Comparison of ENCODE assay signal across 14 cellular contexts in the genomic region with DNA sequence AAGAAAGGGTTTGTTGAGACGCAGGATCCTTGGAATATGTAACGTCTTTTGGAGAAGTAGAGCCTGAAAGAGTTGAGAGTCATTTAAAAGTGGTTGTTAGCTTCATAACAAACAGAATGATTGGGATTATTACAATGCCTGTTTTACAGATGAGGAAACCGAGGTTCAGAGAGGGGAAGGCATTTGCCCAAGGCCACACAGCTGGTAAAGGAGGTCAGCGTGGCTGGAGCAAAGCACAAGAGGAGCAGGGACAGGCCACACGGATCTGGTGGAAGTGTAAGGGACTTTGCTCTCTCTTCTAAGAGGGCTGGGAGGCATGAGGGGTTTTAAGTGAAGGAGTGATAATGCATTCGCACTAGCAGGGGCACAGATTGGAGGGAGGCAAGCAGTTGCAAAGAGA. TPM values are rescaled to one million over a fixed set of nuclear protein-coding genes. Genes with fewer than 3 reads are reported as not detected.
DNase-seq lines count a peak whose midpoint lies in the region; FAIRE-seq and TF ChIP-seq lines count a peak whose summit lies in the region.
"Had no signal": no experiment of that assay in that cellular context is flagged by ENCODE, and none has a peak within 500 bp of the region (broad histone marks: within the 10 kb centered on the region; RNA-seq: fewer than 3 reads in every experiment).

No MANE protein-coding gene starts in this region.

- H3K4me3 Mint-ChIP-seq in astrocyte (ENCODE audit: unreplicated experiment) (no peak overlapping the region), mesothelial cell of epicardium (no peak overlapping the region), immature natural killer cell (no peak overlapping the region)
- H3K4me3 Mint-ChIP-seq: CD14-positive monocyte; CD8-positive, alpha-beta memory T cell had no signal

- H3K27me3 ChIP-seq in ACC112 (ENCODE audit: insufficient read depth, low read length): no peaks in the 10 kb centered on the region
- no peaks in the 10 kb centered on the region for H3K27me3 ChIP-seq in astrocyte (ENCODE audit: insufficient read depth, low read length)
- no peaks in the 10 kb centered on the region for H3K27me3 ChIP-seq in Karpas-422 (ENCODE audit: low read length)

- H3K9ac ChIP-seq in astrocyte (ENCODE audit: low read length) (peak overlapping the region; percentile 59), Karpas-422 (ENCODE audit: low read length) (no peak overlapping the region)

- H4K20me1 ChIP-seq in astrocyte (ENCODE audit: insufficient read depth, low read length) (no peaks in the 10 kb centered on the region), Karpas-422 (ENCODE audit: insufficient read depth, low read depth, low read length) (peaks cover 27% of the 10 kb centered on the region)

- DNase-seq in GM10266 (ENCODE audit: extremely low spot score): peak; percentile 1
- no peak for DNase-seq in astrocyte (ENCODE audit: low read depth)
- no peak for DNase-seq in mesothelial cell of epicardium (ENCODE audit: low spot score in 2 of 2, unreplicated experiment in 2 of 2)
- no peak for DNase-seq in immature natural killer cell
- no peak for DNase-seq in frontal cortex (ENCODE audit: low spot score in 2 of 2)
- no peak for DNase-seq in Karpas-422
- DNase-seq: Caco-2; CD8-positive, alpha-beta memory T cell; DND-41; GDM1 had no signal

- H3K79me2 ChIP-seq in ACC112 (ENCODE audit: control insufficient read depth, insufficient read depth, low read length, unreplicated experiment) (no peaks in the 10 kb centered on the region), astrocyte (ENCODE audit: insufficient read depth, low read length) (no peaks in the 10 kb centered on the region), Karpas-422 (ENCODE audit: low read length) (no peaks in the 10 kb centered on the region)

- no peak overlapping the region for H3K4me2 ChIP-seq in astrocyte (ENCODE audit: low read length)
- H3K4me2 ChIP-seq in Karpas-422 (ENCODE audit: low read depth, low read length, poor library complexity, severe bottlenecking): no peak overlapping the region

- TF ChIP-seq CTCF in GM10266 (IDR thresholded peaks at IDR 0.05; ENCODE audit: control insufficient read depth, insufficient read depth, low read depth, missing control alignments) (no peak), astrocyte (IDR thresholded peaks at IDR 0.05; ENCODE audit: insufficient read depth, low read depth, low read length) (no peak), mesothelial cell of epicardium (IDR thresholded peaks at IDR 0.05; ENCODE audit: unreplicated experiment) (no peak)

- no peaks in the 10 kb centered on the region for H3K9me3 ChIP-seq in astrocyte (ENCODE audit: insufficient read depth, low read depth, low read length)
- H3K9me3 ChIP-seq in Karpas-422 (ENCODE audit: low read length): no peaks in the 10 kb centered on the region
- H3K9me3 ChIP-seq: Caco-2 had no signal

- H3K27ac Mint-ChIP-seq in astrocyte (ENCODE audit: unreplicated experiment) (peak overlapping the region; percentile 60), mesothelial cell of epicardium (peak overlapping the region; percentile 74), immature natural killer cell (no peak overlapping the region)
- H3K27ac Mint-ChIP-seq: CD14-positive monocyte had no signal

- H3K36me3 Mint-ChIP-seq in astrocyte (ENCODE audit: low read depth, unreplicated experiment): no peaks in the 10 kb centered on the region
- no peaks in the 10 kb centered on the region for H3K36me3 Mint-ChIP-seq in mesothelial cell of epicardium
- H3K36me3 Mint-ChIP-seq in immature natural killer cell: no peaks in the 10 kb centered on the region
- H3K36me3 Mint-ChIP-seq: CD14-positive monocyte had no signal

- H3K4me1 ChIP-seq in ACC112 (ENCODE audit: control insufficient read depth, insufficient read depth, low read length, unreplicated experiment) (peaks cover 5% of the 10 kb centered on the region), astrocyte (ENCODE audit: insufficient read depth, low read length) (peaks cover 21% of the 10 kb centered on the region), Karpas-422 (ENCODE audit: low read length) (peaks cover 15% of the 10 kb centered on the region)
- H3K4me1 ChIP-seq: Caco-2 had no signal

- H3K27me3 Mint-ChIP-seq in astrocyte (ENCODE audit: low read depth, unreplicated experiment) (peaks cover 4% of the 10 kb centered on the region), mesothelial cell of epicardium (ENCODE audit: low read depth) (peaks cover 1% of the 10 kb centered on the region), immature natural killer cell (ENCODE audit: low read depth in 3 of 3) (peaks cover 2 to 6% (median 2%) of the 10 kb centered on the region in 3 donors)

- no peak overlapping the region for H2AFZ ChIP-seq in ACC112 (ENCODE audit: low read length, unreplicated experiment)
- H2AFZ ChIP-seq in astrocyte (ENCODE audit: low read depth, low read length): no peak overlapping the region
- H2AFZ ChIP-seq in Karpas-422 (ENCODE audit: low read length): no peak overlapping the region

- peak overlapping the region; percentile 50; the same call in 1 of the 2 replicates for H3K27ac ChIP-seq in ACC112 (ENCODE audit: low read depth, low read length)
- peak overlapping the region; percentile 90 for H3K27ac ChIP-seq in astrocyte (ENCODE audit: low read depth, low read length)
- H3K27ac ChIP-seq in Karpas-422 (ENCODE audit: low read length): no peak overlapping the region

- no peaks in the 10 kb centered on the region for H3K36me3 ChIP-seq in ACC112 (ENCODE audit: insufficient read depth, low read length)
- H3K36me3 ChIP-seq in astrocyte (ENCODE audit: insufficient read depth, low read length): no peaks in the 10 kb centered on the region
- H3K36me3 ChIP-seq in Karpas-422 (ENCODE audit: insufficient read depth, low read length): 0 out of 2 replicates have a peak, but pooled peaks cover 7% of the 10 kb centered on the region

- H3K4me3 ChIP-seq in ACC112 (ENCODE audit: low read depth, low read length): no peak overlapping the region
- H3K4me3 ChIP-seq in astrocyte (ENCODE audit: insufficient read depth, low read depth, low read length): no peak overlapping the region
- no peak overlapping the region for H3K4me3 ChIP-seq in Karpas-422 (ENCODE audit: low read length)

- FAIRE-seq in astrocyte (lab: Jason Lieb, UNC) (no peak), frontal cortex (lab: Jason Lieb, UNC) (no peak)
- FAIRE-seq: A204.1, H54 had no signal

- H3K9me2 ChIP-seq in Karpas-422 (replicated peaks; ENCODE audit: insufficient read depth, low read length): no peaks in the 10 kb centered on the region

- H3K9me3 Mint-ChIP-seq in astrocyte (ENCODE audit: unreplicated experiment): no peaks in the 10 kb centered on the region
- H3K9me3 Mint-ChIP-seq in mesothelial cell of epicardium: peaks cover 7% of the 10 kb centered on the region
- peaks cover 0 to 1% (median 0%) of the 10 kb centered on the region in 6 donors for H3K9me3 Mint-ChIP-seq in immature natural killer cell
- H3K9me3 Mint-ChIP-seq: CD14-positive monocyte had no signal

- peaks cover 8% of the 10 kb centered on the region for H3K4me1 Mint-ChIP-seq in astrocyte (ENCODE audit: low read depth, unreplicated experiment)
- H3K4me1 Mint-ChIP-seq in mesothelial cell of epicardium: peaks cover 15% of the 10 kb centered on the region
- H3K4me1 Mint-ChIP-seq in immature natural killer cell: no peaks in the 10 kb centered on the region
- H3K4me1 Mint-ChIP-seq: CD8-positive, alpha-beta memory T cell had no signal

RNA-seq across cellular contexts. Expression of a gene that starts 6.2 kb away (rescaled TPM):
- total RNA-seq in astrocyte: 2.2 and 3.0 TPM in 2 replicates
- 12.7 to 13.5 TPM (median 12.9 TPM) in 3 replicates for total RNA-seq in mesothelial cell of epicardium
- under 1 TPM in 1 of 3 donors, not detected in 2; 0.22 TPM for polyA plus RNA-seq in immature natural killer cell
- total RNA-seq in frontal cortex: 2.0 TPM
- total RNA-seq in Karpas-422 (2014; rRNA removed; shearing (Covaris generic); ENCODE audit: low replicate concordance): 4.1 and 9.9 TPM in 2 replicates

RNA-seq across cellular contexts. Expression of a gene that starts 42.0 kb away (rescaled TPM):
- total RNA-seq in astrocyte (not detected in 2 replicates), mesothelial cell of epicardium (not detected in 3 replicates), frontal cortex (not detected)
- polyA plus RNA-seq in immature natural killer cell: not detected
- total RNA-seq in Karpas-422 (2014; rRNA removed; shearing (Covaris generic); ENCODE audit: low replicate concordance): not detected in 2 replicates
- total RNA-seq: Caco-2; CD8-positive, alpha-beta memory T cell had no signal
- polyA plus RNA-seq: CD14-positive monocyte; CD8-positive, alpha-beta memory T cell had no signal

Comparison
In these comparisons a context has a peak if more than half of its experiments do, and no peak if none do; other contexts are left out.
1. H3K27ac Mint-ChIP-seq: peak in astrocyte (single experiment) and mesothelial cell of epicardium (single experiment); none in immature natural killer cell (0 of 6).